In the genomic region with DNA sequence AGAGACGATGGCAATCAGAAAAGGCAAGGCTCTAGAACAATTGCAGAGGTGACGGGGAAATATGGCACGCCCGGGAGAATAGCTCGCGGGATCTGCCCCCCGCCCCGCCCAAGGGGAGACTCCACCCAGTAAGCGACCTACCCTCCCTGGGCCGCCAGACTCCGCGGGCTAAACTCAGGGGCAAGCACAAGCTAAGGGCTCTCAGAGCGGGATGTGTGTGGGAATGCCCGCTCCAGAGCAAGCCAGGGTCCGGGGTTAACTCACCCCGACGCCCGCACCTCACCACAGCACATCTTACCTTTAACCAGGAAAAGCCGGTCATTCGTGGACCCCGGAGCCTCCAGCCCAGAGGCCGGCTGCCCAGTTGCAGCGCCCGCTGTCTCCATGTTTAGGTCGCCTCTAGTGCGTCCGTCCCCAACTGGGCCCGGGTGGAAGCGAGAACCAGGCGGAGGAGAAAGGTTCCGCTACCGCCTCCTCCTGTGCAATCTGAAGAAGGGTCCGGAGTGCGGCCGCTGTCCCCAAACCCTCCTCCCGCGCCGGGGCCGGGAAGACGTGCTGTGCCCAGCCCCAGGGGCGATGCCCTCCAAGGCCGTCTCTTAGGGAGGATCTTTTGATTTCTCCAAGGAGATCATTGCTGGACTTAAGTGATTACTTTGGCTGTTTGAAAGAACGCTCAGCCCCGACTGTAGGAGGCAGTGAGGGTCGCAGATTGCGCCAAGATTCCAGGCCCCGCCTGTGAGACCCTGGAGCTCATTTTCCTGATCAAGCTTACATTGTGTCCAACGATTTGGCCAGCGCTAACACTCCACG, we compare ENCODE assay signal across 1 cellular context.
TF ChIP-seq lines count a peak whose summit lies in the region.

Gene TMEM242, minus strand, starts transcription at position 406 of the 810 bp plus-strand sequence. Its CDS starts 20 bp downstream, at position 386.

TF ChIP-seq in HEK293, 187 proteins besides CTCF, POLR2A, EP300 and RAD21 (continued from another document and continues in another):
- TF ChIP-seq PRDM6 (tag by site-specific recombination; IDR thresholded peaks at IDR 0.05) (0 out of 2 replicates have a peak, but pooled peaks have one; percentile 28), HOXA7 (CRISPR knock-in tag; IDR thresholded peaks at IDR 0.05; ENCODE audit: borderline replicate concordance) (no peak), YY2 (tag by site-specific recombination; IDR thresholded peaks at IDR 0.05) (peak; percentile 99), ZNF155 (tag by site-specific recombination; IDR thresholded peaks at IDR 0.05) (no peak), ZSCAN18 (tag by site-specific recombination; IDR thresholded peaks at IDR 0.05) (peak; percentile 86), ZFP69B (tag by site-specific recombination; IDR thresholded peaks at IDR 0.05) (peak; percentile 90), ZNF623 (tag by site-specific recombination; IDR thresholded peaks at IDR 0.05) (peak; percentile 52), WT1 (tag by site-specific recombination; IDR thresholded peaks at IDR 0.05) (peak; percentile 65), ZBTB10 (tag by site-specific recombination; IDR thresholded peaks at IDR 0.05) (peak; percentile 87), PRDM4 (tag by site-specific recombination; IDR thresholded peaks at IDR 0.05) (peak; percentile 74), SETDB1 (IDR thresholded peaks at IDR 0.05; ENCODE audit: insufficient read length, low read length) (no peak), HOXC10 (CRISPR knock-in tag; IDR thresholded peaks at IDR 0.05) (peak; percentile 93; the same call in 1 of the 2 replicates), PBX3 (CRISPR knock-in tag; IDR thresholded peaks at IDR 0.05) (peak; percentile 92), MEIS1 (CRISPR knock-in tag; IDR thresholded peaks at IDR 0.05; ENCODE audit: borderline replicate concordance) (0 out of 2 replicates have a peak, but pooled peaks have one; percentile 44), ZNF426 (tag by site-specific recombination; IDR thresholded peaks at IDR 0.05) (no peak), ZNF24 (tag by site-specific recombination; IDR thresholded peaks at IDR 0.05) (peak; percentile 97), ZNF157 (tag by site-specific recombination; IDR thresholded peaks at IDR 0.05) (no peak), HIC1 (tag by site-specific recombination; IDR thresholded peaks at IDR 0.05) (peak; percentile 90; the same call in 1 of the 2 replicates), ZSCAN30 (tag by site-specific recombination; IDR thresholded peaks at IDR 0.05) (peak; percentile 100), ZNF16 (tag by site-specific recombination; IDR thresholded peaks at IDR 0.05; ENCODE audit: low read depth) (peak; percentile 37; the same call in 1 of the 2 replicates), ZNF391 (tag by site-specific recombination; IDR thresholded peaks at IDR 0.05; ENCODE audit: borderline replicate concordance, low read depth) (peak; percentile 98), ZBTB17 (tag by site-specific recombination; IDR thresholded peaks at IDR 0.05) (no peak), ZFHX2 (tag by site-specific recombination; conservative IDR thresholded peaks at IDR 0.05) (peak; percentile 89), ZBTB8A (tag by site-specific recombination; IDR thresholded peaks at IDR 0.05) (peak; percentile 98), ZNF248 (tag by site-specific recombination; IDR thresholded peaks at IDR 0.05) (no peak), ZSCAN16 (tag by site-specific recombination; IDR thresholded peaks at IDR 0.05) (no peak), ZNF266 (tag by site-specific recombination; IDR thresholded peaks at IDR 0.05; ENCODE audit: low read depth) (0 out of 2 replicates have a peak, but pooled peaks have one; percentile 14), ZNF621 (tag by site-specific recombination; IDR thresholded peaks at IDR 0.05) (no peak), KLF7 (tag by site-specific recombination; IDR thresholded peaks at IDR 0.05; ENCODE audit: borderline replicate concordance) (peak; percentile 94), ZNF132 (tag by site-specific recombination; IDR thresholded peaks at IDR 0.05; ENCODE audit: borderline replicate concordance) (no peak), ZNF521 (tag by site-specific recombination; IDR thresholded peaks at IDR 0.05) (no peak), SCRT2 (tag by site-specific recombination; IDR thresholded peaks at IDR 0.05) (peak; percentile 66; the same call in 1 of the 2 replicates), SP7 (tag by site-specific recombination; IDR thresholded peaks at IDR 0.05) (peak; percentile 95), ZNF837 (tag by site-specific recombination; IDR thresholded peaks at IDR 0.05) (no peak), ZNF555 (tag by site-specific recombination; conservative IDR thresholded peaks at IDR 0.05) (no peak), ZBTB20 (tag by site-specific recombination; IDR thresholded peaks at IDR 0.05) (peak; percentile 83), ZNF341 (tag by site-specific recombination; IDR thresholded peaks at IDR 0.05; ENCODE audit: low read depth) (peak; percentile 95), ZNF184 (tag by site-specific recombination; IDR thresholded peaks at IDR 0.05) (peak; percentile 90; the same call in 1 of the 2 replicates), ZNF549 (tag by site-specific recombination; IDR thresholded peaks at IDR 0.05) (peak; percentile 22; the same call in 1 of the 2 replicates), ZNF140 (tag by site-specific recombination; IDR thresholded peaks at IDR 0.05) (no peak), ZNF843 (tag by site-specific recombination; IDR thresholded peaks at IDR 0.05) (peak; percentile 88), ZNF324 (tag by site-specific recombination; IDR thresholded peaks at IDR 0.05) (peak; percentile 99)
- TF ChIP-seq, protein P1, sequence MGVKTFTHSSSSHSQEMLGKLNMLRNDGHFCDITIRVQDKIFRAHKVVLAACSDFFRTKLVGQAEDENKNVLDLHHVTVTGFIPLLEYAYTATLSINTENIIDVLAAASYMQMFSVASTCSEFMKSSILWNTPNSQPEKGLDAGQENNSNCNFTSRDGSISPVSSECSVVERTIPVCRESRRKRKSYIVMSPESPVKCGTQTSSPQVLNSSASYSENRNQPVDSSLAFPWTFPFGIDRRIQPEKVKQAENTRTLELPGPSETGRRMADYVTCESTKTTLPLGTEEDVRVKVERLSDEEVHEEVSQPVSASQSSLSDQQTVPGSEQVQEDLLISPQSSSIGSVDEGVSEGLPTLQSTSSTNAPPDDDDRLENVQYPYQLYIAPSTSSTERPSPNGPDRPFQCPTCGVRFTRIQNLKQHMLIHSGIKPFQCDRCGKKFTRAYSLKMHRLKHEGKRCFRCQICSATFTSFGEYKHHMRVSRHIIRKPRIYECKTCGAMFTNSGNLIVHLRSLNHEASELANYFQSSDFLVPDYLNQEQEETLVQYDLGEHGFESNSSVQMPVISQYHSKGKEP (tag by site-specific recombination; IDR thresholded peaks at IDR 0.05), result peak; percentile 81
- TF ChIP-seq, protein P2, sequence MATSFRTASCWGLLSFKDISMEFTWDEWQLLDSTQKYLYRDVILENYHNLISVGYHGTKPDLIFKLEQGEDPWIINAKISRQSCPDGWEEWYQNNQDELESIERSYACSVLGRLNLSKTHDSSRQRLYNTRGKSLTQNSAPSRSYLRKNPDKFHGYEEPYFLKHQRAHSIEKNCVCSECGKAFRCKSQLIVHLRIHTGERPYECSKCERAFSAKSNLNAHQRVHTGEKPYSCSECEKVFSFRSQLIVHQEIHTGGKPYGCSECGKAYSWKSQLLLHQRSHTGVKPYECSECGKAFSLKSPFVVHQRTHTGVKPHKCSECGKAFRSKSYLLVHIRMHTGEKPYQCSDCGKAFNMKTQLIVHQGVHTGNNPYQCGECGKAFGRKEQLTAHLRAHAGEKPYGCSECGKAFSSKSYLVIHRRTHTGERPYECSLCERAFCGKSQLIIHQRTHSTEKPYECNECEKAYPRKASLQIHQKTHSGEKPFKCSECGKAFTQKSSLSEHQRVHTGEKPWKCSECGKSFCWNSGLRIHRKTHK (tag by site-specific recombination; IDR thresholded peaks at IDR 0.05), result no peak
- TF ChIP-seq, protein P3, sequence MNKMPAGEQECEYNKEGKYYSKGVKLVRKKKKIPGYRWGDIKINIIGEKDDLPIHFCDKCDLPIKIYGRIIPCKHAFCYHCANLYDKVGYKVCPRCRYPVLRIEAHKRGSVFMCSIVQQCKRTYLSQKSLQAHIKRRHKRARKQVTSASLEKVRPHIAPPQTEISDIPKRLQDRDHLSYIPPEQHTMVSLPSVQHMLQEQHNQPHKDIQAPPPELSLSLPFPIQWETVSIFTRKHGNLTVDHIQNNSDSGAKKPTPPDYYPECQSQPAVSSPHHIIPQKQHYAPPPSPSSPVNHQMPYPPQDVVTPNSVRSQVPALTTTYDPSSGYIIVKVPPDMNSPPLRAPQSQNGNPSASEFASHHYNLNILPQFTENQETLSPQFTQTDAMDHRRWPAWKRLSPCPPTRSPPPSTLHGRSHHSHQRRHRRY (tag by site-specific recombination; IDR thresholded peaks at IDR 0.05), result peak; percentile 68; the same call in 1 of the 2 replicates
